Comparison of ENCODE assay signal across 8 cellular contexts in the genomic region with DNA sequence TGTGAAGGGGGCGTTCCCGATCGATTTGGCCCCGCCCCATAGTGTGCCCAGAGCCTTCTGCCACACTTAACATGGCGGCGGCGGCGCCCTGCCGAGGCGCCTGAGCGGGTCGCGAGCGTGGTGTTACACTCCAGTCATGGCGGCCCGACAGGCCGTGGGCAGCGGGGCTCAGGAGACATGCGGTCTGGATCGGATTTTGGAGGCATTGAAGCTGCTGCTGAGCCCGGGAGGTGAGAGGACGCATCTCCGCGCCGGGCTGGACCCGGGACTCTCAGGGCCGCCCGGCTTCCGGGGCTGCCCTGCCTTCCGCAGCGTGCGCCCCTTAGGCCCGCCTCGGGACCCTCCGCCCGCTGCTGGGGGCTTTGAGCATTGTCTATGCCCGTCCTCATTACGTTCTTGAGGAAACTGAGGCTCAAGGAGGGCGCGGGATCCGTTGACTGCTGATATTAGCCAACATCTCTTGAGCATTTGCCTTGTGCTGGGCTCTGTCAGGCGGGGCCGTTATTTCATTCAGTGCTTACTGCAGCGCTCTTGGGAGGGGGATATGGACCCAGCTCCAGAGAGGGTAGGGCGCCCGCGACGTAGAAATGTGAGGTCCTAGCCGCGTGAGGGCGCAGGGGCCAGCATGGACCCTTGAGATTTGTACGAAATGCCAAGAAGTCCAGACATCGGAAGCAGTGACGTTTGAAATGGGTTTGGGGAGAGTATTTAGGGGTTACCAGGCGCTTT. TPM values are rescaled to one million over a fixed set of nuclear protein-coding genes. Genes with fewer than 3 reads are reported as not detected.
DNase-seq lines count a peak whose midpoint lies in the region; TF ChIP-seq lines count a peak whose summit lies in the region.

A gene (plus strand): TSS at position 50 of the 729 bp plus-strand sequence. CDS start 87 bp downstream, at position 137.

- H2BK120ac ChIP-seq in mesendoderm (ENCODE audit: low read depth, low read length): no peak within 1 kb of the TSS

- no peaks in the 10 kb centered on the region for H3K79me1 ChIP-seq in mesendoderm (ENCODE audit: low read length)

- H3K4ac ChIP-seq in mesendoderm (ENCODE audit: low read depth, low read length): peak within 1 kb of the TSS; percentile 74

- H3K4me1 ChIP-seq in endocrine pancreas (ENCODE audit: control insufficient read depth, insufficient read depth, low read length) (no peaks in the 10 kb centered on the region), mesendoderm (ENCODE audit: control insufficient read depth, low read depth, low read length) (no peaks in the 10 kb centered on the region)

- H3K9ac ChIP-seq in endocrine pancreas (ENCODE audit: control insufficient read depth, insufficient read depth, low read length) (peak within 1 kb of the TSS; percentile 98), mesendoderm (ENCODE audit: low read length) (peak within 1 kb of the TSS; percentile 93)

- H4K5ac ChIP-seq in mesendoderm (ENCODE audit: low read length): peak within 1 kb of the TSS; percentile 66

- peak within 1 kb of the TSS; percentile 14 for H2BK5ac ChIP-seq in mesendoderm (ENCODE audit: low read length)

- WGBS in mesendoderm (ENCODE audit: extremely low coverage, insufficient coverage, low lambda C conversion rate): no CpG with 5 or more reads among the region's 55 CpGs

- H2BK15ac ChIP-seq in mesendoderm (replicated peaks; ENCODE audit: low read depth): no peak within 1 kb of the TSS

- no peak within 1 kb of the TSS for H3K23ac ChIP-seq in mesendoderm (ENCODE audit: low read length)

- peak within 1 kb of the TSS; percentile 13 for H4K8ac ChIP-seq in mesendoderm (ENCODE audit: low read depth, low read length)

- peak within 1 kb of the TSS; percentile 87 for H3K27ac ChIP-seq in mesendoderm (ENCODE audit: low read depth, low read length)

- H3K27me3 ChIP-seq in endocrine pancreas (ENCODE audit: control insufficient read depth, insufficient read depth, low read length) (no peaks in the 10 kb centered on the region), mesendoderm (ENCODE audit: insufficient read depth, low read length, poor library complexity) (no peaks in the 10 kb centered on the region)

- peak within 1 kb of the TSS; percentile 91 for H3K56ac ChIP-seq in mesendoderm (ENCODE audit: low read length)

- H3K4me3 ChIP-seq in endocrine pancreas (ENCODE audit: control insufficient read depth, insufficient read depth, low read length) (peak within 1 kb of the TSS; percentile 61), mesendoderm (ENCODE audit: low read length) (peak within 1 kb of the TSS; percentile 61)

- peak within 1 kb of the TSS; percentile 77 for H3K18ac ChIP-seq in mesendoderm (ENCODE audit: low read length)

- no peak within 1 kb of the TSS for H2AK5ac ChIP-seq in mesendoderm (ENCODE audit: low read length)

- DNase-seq in COLO668 (lab: John Stamatoyannopoulos, UW; ENCODE audit: unreplicated experiment): peak; percentile 86
- peak; percentile 89 for DNase-seq in GM20000 (ENCODE audit: low spot score)
- peak; percentile 75 for DNase-seq in HT-29 (ENCODE audit: low spot score)
- peak; percentile 61 for DNase-seq in NOMO-1 treated with DMSO at 0.1 percent for 48 hours (lab: John Stamatoyannopoulos, UW; ENCODE audit: unreplicated experiment)
- DNase-seq in activated CD8-positive, alpha-beta memory T cell treated with anti-CD3 and anti-CD28 coated beads for 4 hours (ENCODE audit: low read depth in 2 of 2): peak; percentile 85 to 89
- DNase-seq in mesendoderm: peak; percentile 94
- peak; percentile 80 for DNase-seq in stimulated activated CD8-positive, alpha-beta memory T cell treated with anti-CD3 and anti-CD28 coated beads, Interleukin-15, amount 100 ng/mL, for 24 hours (ENCODE audit: low read depth)

- TF ChIP-seq CTCF in GM20000 (IDR thresholded peaks at IDR 0.05; ENCODE audit: extremely low read depth, missing control alignments): no peak

- H3K9me3 ChIP-seq in endocrine pancreas (ENCODE audit: control insufficient read depth, low read length): no peaks in the 10 kb centered on the region

- H3K4me2 ChIP-seq in mesendoderm (ENCODE audit: low read length): peak within 1 kb of the TSS; percentile 82

- H3K36me3 ChIP-seq in endocrine pancreas (ENCODE audit: control insufficient read depth, insufficient read depth, low read length) (no peaks in the 10 kb centered on the region), mesendoderm (ENCODE audit: control insufficient read depth, insufficient read depth, low read length) (no peaks in the 10 kb centered on the region)

- no peaks in the 10 kb centered on the region for H3K79me2 ChIP-seq in mesendoderm (ENCODE audit: control insufficient read depth, insufficient read depth, low read length)

RNA-seq across cellular contexts. Expression of the gene that starts here (rescaled TPM):
- 2.7 and 3.6 TPM in 2 replicates for total RNA-seq in HT-29 (2014; rRNA removed; shearing (Covaris generic))
- 7.1 TPM for polyA plus RNA-seq in mesendoderm (2013, experiment 1 of 2)
- 7.3 TPM for polyA plus RNA-seq in mesendoderm (2013, experiment 2 of 2)

Comparison
In these comparisons a context has a peak if more than half of its experiments do, and no peak if none do; other contexts are left out.
1. Peak in every context shown above with its lines: DNase-seq, H3K4me3 ChIP-seq and H3K27ac ChIP-seq.